7 cellular contexts compared by ENCODE assay signal in the genomic region with DNA sequence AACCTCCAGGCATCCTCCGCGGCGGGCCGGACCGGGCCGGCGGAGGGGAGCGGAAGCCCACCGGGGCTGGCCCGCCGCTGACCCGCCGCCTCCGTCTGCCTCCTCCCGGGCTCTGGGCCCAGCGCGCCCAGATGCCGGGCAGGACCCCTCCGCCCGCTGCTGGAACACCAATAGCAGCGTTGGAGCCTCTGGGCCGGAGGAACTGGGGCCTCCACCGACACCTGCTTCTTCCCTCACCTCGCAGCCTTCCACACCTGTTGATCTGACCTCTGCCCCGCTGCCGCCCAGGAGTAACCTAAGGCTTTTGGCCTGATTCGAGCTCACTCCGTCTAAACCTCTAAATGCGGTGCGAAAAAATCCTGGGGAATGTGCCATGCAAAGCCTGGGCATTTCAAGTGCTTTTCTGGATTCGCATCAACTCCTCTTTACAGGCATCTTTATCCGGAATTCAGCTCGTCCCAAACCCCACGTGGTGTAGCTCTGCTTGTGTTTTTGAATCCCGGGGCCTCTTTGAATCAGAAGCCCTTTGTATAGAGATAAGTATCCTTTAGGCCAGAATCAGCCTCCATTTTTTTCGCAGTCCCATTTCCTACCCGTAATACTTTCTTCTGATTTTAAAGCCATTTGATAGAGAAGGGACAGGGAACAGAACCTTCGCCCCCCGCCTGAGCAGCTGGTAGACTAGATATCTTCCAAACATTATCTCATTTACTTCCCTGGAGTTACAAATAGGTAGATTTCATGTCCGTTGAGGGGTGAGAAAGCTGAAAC. TPM values are rescaled to one million over a fixed set of nuclear protein-coding genes. Genes with fewer than 3 reads are reported as not detected.
DNase-seq lines count a peak whose midpoint lies in the region; ATAC-seq and TF ChIP-seq lines count a peak whose summit lies in the region.

No MANE protein-coding gene starts in this region.

- DNase-seq in WERI-Rb-1 (no peak), fibroblast of peridontal ligament (ENCODE audit: extremely low read depth) (peak; percentile 76), omental fat pad (ENCODE audit: low spot score) (no peak), SW480 (ENCODE audit: low spot score) (no peak)
- no peak for DNase-seq in effector CD4-positive, alpha-beta T cell

- H3K36me3 ChIP-seq in WERI-Rb-1 = no peaks in the 10 kb centered on the region

- TF ChIP-seq POLR2A in GM18505 (IDR thresholded peaks at IDR 0.05; ENCODE audit: borderline replicate concordance, extremely low read depth, insufficient read depth, insufficient read length) = no peak

- TF ChIP-seq CTCF in WERI-Rb-1 (IDR thresholded peaks at IDR 0.05; ENCODE audit: low read depth, low read length) (no peak), omental fat pad (IDR thresholded peaks at IDR 0.05) (no peak)

- no peaks in the 10 kb centered on the region for H3K27me3 ChIP-seq in WERI-Rb-1 (ENCODE audit: insufficient read depth, low read depth, severe bottlenecking)

- peak overlapping the region; percentile 37 for H3K4me3 ChIP-seq in WERI-Rb-1 (ENCODE audit: low read depth, low read length)

- H3K9me3 ChIP-seq in WERI-Rb-1 (ENCODE audit: severe bottlenecking) = no peaks in the 10 kb centered on the region

- ATAC-seq in GM18505 (IDR thresholded peaks at IDR 0.05; ENCODE audit: unreplicated experiment) (peak; percentile 14), HG03066 (IDR thresholded peaks at IDR 0.05; ENCODE audit: low read depth, unreplicated experiment) (peak; percentile 15), omental fat pad (ENCODE audit: low FRiP score) (peak; percentile 2)

- H3K27ac ChIP-seq in WERI-Rb-1 = peak overlapping the region; percentile 61

RNA-seq across cellular contexts. Expression of a gene that starts 0.7 kb away (rescaled TPM):
- total RNA-seq in omental fat pad = 100 to 1,000 TPM; 148 to 216 (median 175) TPM
